ENCODE assay signal across 17 cellular contexts in genomic region chr4:76581276-76581675, GRCh38.
DNase-seq lines count a peak whose midpoint lies in the region; ATAC-seq and TF ChIP-seq lines count a peak whose summit lies in the region.
"Had no signal": no experiment of that assay in that cellular context is flagged by ENCODE, and none has a peak within 500 bp of the region (broad histone marks: within the 10 kb centered on the region; RNA-seq: fewer than 3 reads in every experiment).

No MANE protein-coding gene starts in this region.

- no peaks in the 10 kb centered on the region for H4K20me1 ChIP-seq in SK-N-SH (ENCODE audit: insufficient read depth)

- no peak overlapping the region for H3K4me3 Mint-ChIP-seq in immature natural killer cell

- 22% methylated on average over 2 of the region's 2 CpGs for WGBS in SK-N-SH (ENCODE audit: low lambda C conversion rate)
- WGBS in upper lobe of left lung, 2 donors, result 93 to 96% methylated on average over 2 of the region's 2 CpGs

- H3K9me3 ChIP-seq in SK-N-SH (no peaks in the 10 kb centered on the region), parathyroid adenoma (ENCODE audit: control insufficient read depth, low read length) (no peaks in the 10 kb centered on the region), upper lobe of left lung (no peaks in the 10 kb centered on the region)
- H3K9me3 ChIP-seq: MG63 had no signal

- H3K27ac ChIP-seq in SK-N-SH (ENCODE audit: low read depth in 2 of 2, low read length in 1 of 2), result peak overlapping the region; percentile 62 to 100
- no peak overlapping the region for H3K27ac ChIP-seq in parathyroid adenoma
- H3K27ac ChIP-seq in upper lobe of left lung, result no peak overlapping the region

- no peaks in the 10 kb centered on the region for H3K27me3 ChIP-seq in BJ (ENCODE audit: control insufficient read depth, insufficient read depth, low read length)
- no peaks in the 10 kb centered on the region for H3K27me3 ChIP-seq in SK-N-SH (ENCODE audit: insufficient read depth)
- no peaks in the 10 kb centered on the region for H3K27me3 ChIP-seq in parathyroid adenoma (ENCODE audit: control insufficient read depth, insufficient read depth, low read length)
- no peaks in the 10 kb centered on the region for H3K27me3 ChIP-seq in upper lobe of left lung
- H3K27me3 ChIP-seq: MG63 had no signal

- ATAC-seq in HG03565 (IDR thresholded peaks at IDR 0.05; ENCODE audit: unreplicated experiment) (no peak), upper lobe of left lung (ENCODE audit: low FRiP score in 2 of 2) (no peak)

- H3K36me3 ChIP-seq in BJ (ENCODE audit: control insufficient read depth, insufficient read depth, low read length) (no peaks in the 10 kb centered on the region), SK-N-SH (replicated peaks in 1 of 2; ENCODE audit: control insufficient read depth in 1 of 2, insufficient read depth in 2 of 2, low read length in 1 of 2) (no peaks in the 10 kb centered on the region), parathyroid adenoma (ENCODE audit: control insufficient read depth, insufficient read depth, low read length) (no peaks in the 10 kb centered on the region), upper lobe of left lung (no peaks in the 10 kb centered on the region)
- H3K36me3 ChIP-seq: MG63 had no signal

- DNase-seq in BJ (ENCODE audit: low read depth) (peak; percentile 68), SK-N-SH (no peak), fibroblast of villous mesenchyme (ENCODE audit: low read depth) (peak; percentile 49), COLO668 (lab: John Stamatoyannopoulos, UW; ENCODE audit: unreplicated experiment) (no peak), upper lobe of left lung (no peak), immature natural killer cell (no peak)
- DNase-seq: C1 segment of cervical spinal cord, DMS 273 treated with DMSO at 0.1 percent for 48 hours, GOT3, Karpas-422, MG63, NCI-H1092 treated with DMSO at 0.1 percent for 48 hours, NCI-H1694, NCI-H526 treated with DMSO at 0.1 percent for 48 hours, SIG-M5 had no signal

- H3K9ac ChIP-seq in SK-N-SH, result 0 out of 2 replicates have a peak overlapping the region, but pooled peaks have one; percentile 6
- H3K9ac ChIP-seq in parathyroid adenoma, result no peak overlapping the region

- TF ChIP-seq CTCF in BJ (IDR thresholded peaks at IDR 0.05; ENCODE audit: insufficient read depth, low read depth, low read length), result no peak
- no peak for TF ChIP-seq CTCF in SK-N-SH (IDR thresholded peaks at IDR 0.05)
- no peak for TF ChIP-seq CTCF in fibroblast of villous mesenchyme (IDR thresholded peaks at IDR 0.05; ENCODE audit: insufficient read depth, low read depth, low read length)
- no peak for TF ChIP-seq CTCF in parathyroid adenoma (IDR thresholded peaks at IDR 0.05)
- TF ChIP-seq CTCF in upper lobe of left lung (IDR thresholded peaks at IDR 0.05), result no peak

- H3K4me3 ChIP-seq in BJ (ENCODE audit: low read depth, low read length) (no peak overlapping the region), SK-N-SH (ENCODE audit: low read depth in 2 of 2, low read length in 1 of 2) (no peak overlapping the region), fibroblast of villous mesenchyme (ENCODE audit: low read depth, low read length) (no peak overlapping the region), parathyroid adenoma (ENCODE audit: low read depth, low read length) (no peak overlapping the region), upper lobe of left lung (no peak overlapping the region)
- H3K4me3 ChIP-seq: MG63 had no signal

- H3K36me3 Mint-ChIP-seq in immature natural killer cell, result no peaks in the 10 kb centered on the region

- peaks cover 9 to 26% (median 14%) of the 10 kb centered on the region in 3 donors for H3K27me3 Mint-ChIP-seq in immature natural killer cell (ENCODE audit: low read depth in 3 of 3)

- H3K79me2 ChIP-seq in SK-N-SH (ENCODE audit: insufficient read depth) (no peaks in the 10 kb centered on the region), parathyroid adenoma (no peaks in the 10 kb centered on the region)

- TF ChIP-seq RAD21 in SK-N-SH (IDR thresholded peaks at IDR 0.05; ENCODE audit: low read length), result 0 out of 2 replicates have a peak, but pooled peaks have one; percentile 10

- H3K9me2 ChIP-seq in SK-N-SH, result no peaks in the 10 kb centered on the region

- peak overlapping the region; percentile 23; the same call in 1 of the 2 replicates for H3K4me2 ChIP-seq in SK-N-SH
- H3K4me2 ChIP-seq in parathyroid adenoma (ENCODE audit: low read length), result no peak overlapping the region

- H3K4me1 ChIP-seq in SK-N-SH (ENCODE audit: control insufficient read depth in 1 of 2, insufficient read depth in 2 of 2, low read depth in 1 of 2, low read length in 1 of 2), result peaks cover 23 to 47% of the 10 kb centered on the region in 2 experiments
- H3K4me1 ChIP-seq in parathyroid adenoma, result no peaks in the 10 kb centered on the region
- H3K4me1 ChIP-seq in upper lobe of left lung, result peaks cover 0 to 14% (median 3%) of the 10 kb centered on the region in 4 donors

- H2AFZ ChIP-seq in SK-N-SH (ENCODE audit: low read depth) (no peak overlapping the region), parathyroid adenoma (peak overlapping the region; percentile 20)

- TF ChIP-seq POLR2A in upper lobe of left lung (IDR thresholded peaks at IDR 0.05), result no peak

- TF ChIP-seq EP300 in SK-N-SH (IDR thresholded peaks at IDR 0.05; ENCODE audit: borderline replicate concordance in 1 of 2, low read depth in 1 of 2, low read length in 1 of 2) (peak; percentile 46 to 92; a peak in 3 of 4 replicates), upper lobe of left lung (IDR thresholded peaks at IDR 0.05) (no peak)

- POLR2A ChIA-PET in BJ (lab: Charles Lee) (no interaction called here), SK-N-SH (lab: Yijun Ruan, JAX) (interaction anchor here (4.5 kb wide), 1 partner anchor 107 kb away, joined by 16 read pairs; no protein-coding TSS in a partner anchor)

- no peaks in the 10 kb centered on the region for H3K9me3 Mint-ChIP-seq in immature natural killer cell

- peaks cover 4% of the 10 kb centered on the region for H3F3A ChIP-seq in SK-N-SH (replicated peaks; ENCODE audit: insufficient read depth)

- H3K4me1 Mint-ChIP-seq in immature natural killer cell, result peaks cover 7% of the 10 kb centered on the region in 2 donors

- CTCF ChIA-PET in BJ (lab: Yijun Ruan, JAX) (interaction anchor here (2.4 kb wide), 1 partner anchor 9 kb away, joined by 7 read pairs; no protein-coding TSS in a partner anchor), SK-N-SH (lab: Yijun Ruan, JAX) (interaction anchor here (0.9 to 1.9 kb wide), 5 partner anchors 70 to 176 kb away, joined by 3 to 6 read pairs (median 3); no protein-coding TSS in a partner anchor)

- H3K27ac Mint-ChIP-seq in immature natural killer cell, result no peak overlapping the region

TF ChIP-seq in SK-N-SH, 30 proteins besides CTCF, POLR2A, EP300 and RAD21 (continues in another document):
- peak; percentile 84 for TF ChIP-seq RCOR1 (IDR thresholded peaks at IDR 0.05; ENCODE audit: low read length)
- TF ChIP-seq RFX5 (IDR thresholded peaks at IDR 0.05; ENCODE audit: low read length), result no peak
- TF ChIP-seq MAX (IDR thresholded peaks at IDR 0.05; ENCODE audit: low read depth), result no peak
- 0 out of 2 replicates have a peak, but pooled peaks have one; percentile 12 for TF ChIP-seq NFIC (IDR thresholded peaks at IDR 0.05; ENCODE audit: borderline replicate concordance)
- TF ChIP-seq TEAD4 (IDR thresholded peaks at IDR 0.05; ENCODE audit: borderline replicate concordance, insufficient read depth), result peak; percentile 56; the same call in 1 of the 2 replicates
- TF ChIP-seq CHD2 (IDR thresholded peaks at IDR 0.05; ENCODE audit: low read length, partially characterized antibody), result peak; percentile 65
- no peak for TF ChIP-seq YY1 (IDR thresholded peaks at IDR 0.05; ENCODE audit: low read depth)
- no peak for TF ChIP-seq MXI1 (IDR thresholded peaks at IDR 0.05; ENCODE audit: low read depth, low read length)
- no peak for TF ChIP-seq ZBTB33 (IDR thresholded peaks at IDR 0.05; ENCODE audit: borderline replicate concordance, low read depth)

Comparison
In these comparisons a context has a peak if more than half of its experiments do, and no peak if none do; other contexts are left out.
1. DNase-seq: peak in BJ (single experiment) and fibroblast of villous mesenchyme (single experiment); none in SK-N-SH (single experiment), COLO668 (single experiment), upper lobe of left lung (0 of 2) and immature natural killer cell (0 of 3).
2. H3K27ac ChIP-seq: peak in SK-N-SH (2 of 2); none in parathyroid adenoma (single experiment) and upper lobe of left lung (0 of 4).